8 cellular contexts compared by ENCODE assay signal in the genomic region with DNA sequence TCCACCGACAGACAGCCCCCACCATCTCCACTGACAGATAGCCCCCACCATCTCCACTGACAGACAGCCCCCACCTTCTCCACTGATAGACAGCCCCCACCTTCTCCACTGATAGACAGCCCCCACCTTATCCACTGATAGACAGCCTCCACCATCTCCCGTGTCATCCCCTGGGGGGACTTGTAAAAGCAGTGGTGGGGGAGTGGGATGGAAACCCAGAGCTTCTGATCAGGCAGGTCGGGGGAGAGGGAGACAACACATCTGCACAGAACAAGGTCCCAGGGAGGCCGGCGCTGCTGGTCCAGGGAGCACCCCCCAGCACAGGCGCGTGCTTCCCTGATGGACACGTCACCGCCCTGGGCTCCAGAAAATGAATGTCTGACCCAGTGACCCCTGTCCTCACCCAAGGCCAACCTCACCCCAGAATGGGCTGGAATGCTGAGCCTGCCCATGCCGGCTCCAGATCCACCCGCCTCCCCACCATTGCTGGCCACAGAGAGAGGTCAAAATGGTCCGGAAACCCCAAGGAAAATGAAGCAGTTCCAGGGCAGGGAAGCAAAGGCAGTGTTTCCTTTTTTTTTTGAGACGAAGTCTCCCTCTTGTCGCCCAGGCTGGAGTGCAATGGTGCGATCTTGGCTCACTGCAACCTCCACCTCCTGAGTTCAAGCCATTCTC.
DNase-seq lines count a peak whose midpoint lies in the region; ATAC-seq and TF ChIP-seq lines count a peak whose summit lies in the region.
"Not testable (repeated sequence)": the region's sequence is repeated elsewhere in the genome, so short reads cannot be mapped to it uniquely, and the experiment has no call there.

No MANE protein-coding gene starts in this region.

- TF ChIP-seq EP300 in gastroesophageal sphincter (IDR thresholded peaks at IDR 0.05): not testable (repeated sequence)

- H3K27ac Mint-ChIP-seq in Caco-2 (ENCODE audit: unreplicated experiment): peak overlapping the region; percentile 53
- peak overlapping the region; percentile 99 for H3K27ac Mint-ChIP-seq in activated CD8-positive, alpha-beta memory T cell treated with anti-CD3 and anti-CD28 coated beads, Interleukin-2, amount 10 ng/mL, durations not matched to agents 7 days and 5 days

- H2BK5ac ChIP-seq in mesenchymal stem cell (ENCODE audit: low read depth, low read length, poor library complexity, severe bottlenecking): peak overlapping the region; percentile 51

- peak overlapping the region; percentile 68 for H3K4me2 ChIP-seq in OCI-LY3 (ENCODE audit: low read length)
- not testable (repeated sequence) for H3K4me2 ChIP-seq in mesenchymal stem cell (ENCODE audit: low read length, poor library complexity, severe bottlenecking)

- H2BK12ac ChIP-seq in mesenchymal stem cell (ENCODE audit: low read length in 2 of 2): peak overlapping the region in 1 of 2 experiments; percentile 10

- not testable (repeated sequence) for H3K18ac ChIP-seq in mesenchymal stem cell (ENCODE audit: low read depth in 1 of 2, low read length in 2 of 2)

- not testable (repeated sequence) for ATAC-seq in activated CD8-positive, alpha-beta memory T cell treated with anti-CD3 and anti-CD28 coated beads, Interleukin-2, amount 10 ng/mL, durations not matched to agents 7 days and 5 days
- peak; percentile 3 for ATAC-seq in gastroesophageal sphincter
- ATAC-seq in psoas muscle: peak; percentile 13 to 36 (median 26)

- TF ChIP-seq POLR2A in gastroesophageal sphincter (IDR thresholded peaks at IDR 0.05): not testable (repeated sequence)

- BruUV-seq in Caco-2 (replicated peaks; lab: Mats Ljungman, UMichigan): not testable (repeated sequence)

- not testable (repeated sequence) for H3K4me3 Mint-ChIP-seq in Caco-2 (ENCODE audit: unreplicated experiment)
- H3K4me3 Mint-ChIP-seq in activated CD8-positive, alpha-beta memory T cell treated with anti-CD3 and anti-CD28 coated beads, Interleukin-2, amount 10 ng/mL, durations not matched to agents 7 days and 5 days: peak overlapping the region; percentile 80

- peaks cover 95% of the 10 kb centered on the region for H3K36me3 Mint-ChIP-seq in Caco-2 (ENCODE audit: insufficient read depth, unreplicated experiment)
- peaks cover 37% of the 10 kb centered on the region for H3K36me3 Mint-ChIP-seq in activated CD8-positive, alpha-beta memory T cell treated with anti-CD3 and anti-CD28 coated beads, Interleukin-2, amount 10 ng/mL, durations not matched to agents 7 days and 5 days

- peaks cover 24% of the 10 kb centered on the region for H3K4me1 ChIP-seq in Caco-2
- peaks cover 53% of the 10 kb centered on the region for H3K4me1 ChIP-seq in OCI-LY3 (ENCODE audit: low read length)
- peaks cover 9 to 52% of the 10 kb centered on the region in 2 donors for H3K4me1 ChIP-seq in ascending aorta
- peaks cover 14 to 93% (median 59%) of the 10 kb centered on the region in 3 donors for H3K4me1 ChIP-seq in gastroesophageal sphincter
- peaks cover 51% of the 10 kb centered on the region for H3K4me1 ChIP-seq in mesenchymal stem cell (ENCODE audit: control insufficient read depth, insufficient read depth, low read depth, low read length)
- peaks cover 43% of the 10 kb centered on the region for H3K4me1 ChIP-seq in psoas muscle
- peaks cover 4 to 61% (median 56%) of the 10 kb centered on the region in 5 donors for H3K4me1 ChIP-seq in subcutaneous abdominal adipose tissue (ENCODE audit: control insufficient read depth in 5 of 5, insufficient read depth in 5 of 5, low read length in 5 of 5)

- H3K9ac ChIP-seq in OCI-LY3 (ENCODE audit: low read length) (peak overlapping the region; percentile 49), subcutaneous abdominal adipose tissue (ENCODE audit: low read length in 5 of 5) (peak overlapping the region in 1 of 5 donors; percentile 21)
- not testable (repeated sequence) for H3K9ac ChIP-seq in mesenchymal stem cell (ENCODE audit: low read length)

- H2AFZ ChIP-seq in OCI-LY3 (ENCODE audit: low read depth, low read length); mesenchymal stem cell (ENCODE audit: low read depth, low read length): not testable (repeated sequence)

- H4K20me1 ChIP-seq in OCI-LY3 (ENCODE audit: insufficient read depth, low read length): peaks cover 86% of the 10 kb centered on the region

- CTCF ChIA-PET in Caco-2 (lab: Charles Lee): interaction anchor here (0.7 kb wide), 1 partner anchor 41 kb away, joined by 3 read pairs; no protein-coding TSS in a partner anchor
- CTCF ChIA-PET in activated CD8-positive, alpha-beta memory T cell treated with anti-CD3 and anti-CD28 coated beads, Interleukin-2, amount 10 ng/mL, durations not matched to agents 7 days and 5 days (lab: Charles Lee): interaction anchor here (0.5 kb wide), 1 partner anchor 349 kb away, joined by 3 read pairs; no protein-coding TSS in a partner anchor

- H3K27ac ChIP-seq in OCI-LY3 (ENCODE audit: low read length) (peak overlapping the region; percentile 77), ascending aorta (peak overlapping the region; percentile 44 to 85), gastroesophageal sphincter (peak overlapping the region in 3 of 4 donors; percentile 86 to 88 (median 88)), psoas muscle (peak overlapping the region; percentile 94), subcutaneous abdominal adipose tissue (ENCODE audit: low read depth, low read length) (peak overlapping the region; percentile 77)
- H3K27ac ChIP-seq in mesenchymal stem cell (ENCODE audit: low read length, poor library complexity, severe bottlenecking): not testable (repeated sequence)

- not testable (repeated sequence) for H3K4me3 ChIP-seq in Caco-2 (ENCODE audit: low read depth, low read length); ascending aorta; gastroesophageal sphincter; mesenchymal stem cell (ENCODE audit: insufficient read depth in 1 of 2, low read depth in 1 of 2, low read length in 2 of 2); subcutaneous abdominal adipose tissue (ENCODE audit: low read depth in 1 of 5, low read length in 5 of 5)
- peak overlapping the region; percentile 67 for H3K4me3 ChIP-seq in OCI-LY3 (ENCODE audit: low read length)
- H3K4me3 ChIP-seq in psoas muscle: peak overlapping the region; percentile 62

- peaks cover 98% of the 10 kb centered on the region for H3K79me2 ChIP-seq in OCI-LY3 (ENCODE audit: low read length)

- H3K36me3 ChIP-seq in Caco-2 (ENCODE audit: control insufficient read depth, insufficient read depth, low read length); OCI-LY3 (replicated peaks; ENCODE audit: low read depth, low read length); ascending aorta; gastroesophageal sphincter; psoas muscle (ENCODE audit: insufficient read depth in 1 of 2, low read depth in 1 of 2); subcutaneous abdominal adipose tissue (ENCODE audit: control insufficient read depth in 5 of 5, insufficient read depth in 5 of 5, low read length in 5 of 5): not testable (repeated sequence)
- H3K36me3 ChIP-seq in mesenchymal stem cell (ENCODE audit: control insufficient read depth in 1 of 2, insufficient read depth in 2 of 2, low read depth in 1 of 2, low read length in 2 of 2): peaks cover 3 to 31% of the 10 kb centered on the region in 2 experiments

- H4K91ac ChIP-seq in mesenchymal stem cell (ENCODE audit: low read length): not testable (repeated sequence)

- POLR2A ChIA-PET in Caco-2 (lab: Charles Lee): not testable (repeated sequence)

- 55 to 64% methylated on average over 7 to 8 of the region's 15 CpGs for WGBS in gastroesophageal sphincter (ENCODE audit: low coverage in 1 of 2), 2 donors
- 90% methylated on average over 11 of the region's 15 CpGs for WGBS in mesenchymal stem cell
- 32 to 79% (median 42%) methylated on average over 15 of the region's 15 CpGs for WGBS in psoas muscle, 3 donors

- H3K14ac ChIP-seq in mesenchymal stem cell (ENCODE audit: low read length in 2 of 2): not testable (repeated sequence)

- H3K4ac ChIP-seq in mesenchymal stem cell (ENCODE audit: low read depth in 1 of 2, low read length in 2 of 2): not testable (repeated sequence)

- not testable (repeated sequence) for H3K27me3 ChIP-seq in Caco-2 (replicated peaks; ENCODE audit: control insufficient read depth, insufficient read depth, low read length); OCI-LY3 (ENCODE audit: low read depth, low read length); ascending aorta; gastroesophageal sphincter; mesenchymal stem cell (ENCODE audit: control insufficient read depth in 1 of 2, insufficient read depth in 1 of 2, low read length in 2 of 2); psoas muscle (ENCODE audit: insufficient read depth in 3 of 3, low read length in 2 of 3); subcutaneous abdominal adipose tissue (ENCODE audit: control insufficient read depth in 5 of 5, insufficient read depth in 4 of 5, low read length in 5 of 5)

- peak; percentile 3 to 26 for DNase-seq in Caco-2
- DNase-seq in activated CD8-positive, alpha-beta memory T cell treated with anti-CD3 and anti-CD28 coated beads, Interleukin-2, amount 10 ng/mL, durations not matched to agents 7 days and 5 days: peak; percentile 44
- peak in 1 of 2 donors; percentile 67 for DNase-seq in ascending aorta (ENCODE audit: low spot score in 2 of 2)
- DNase-seq in mesenchymal stem cell: not testable (repeated sequence)
- DNase-seq in psoas muscle: peak; percentile 48 to 74

- intact Hi-C loops in Caco-2 (cut with micrococcal nuclease; ENCODE audit: unreplicated experiment); psoas muscle (cut with DNase I): not testable (repeated sequence)
- intact Hi-C loops in ascending aorta (cut with DNase I): loop anchor here (10.0 kb wide), 3 partner anchors 47 to 867 kb away; a partner anchor contains a TSS

- not testable (repeated sequence) for H3K9me3 ChIP-seq in Caco-2; OCI-LY3 (ENCODE audit: insufficient read depth, low read length); ascending aorta; gastroesophageal sphincter; mesenchymal stem cell (ENCODE audit: control insufficient read depth, low read length); psoas muscle; subcutaneous abdominal adipose tissue (ENCODE audit: control insufficient read depth in 5 of 5, low read length in 5 of 5)

- H2AK5ac ChIP-seq in mesenchymal stem cell (ENCODE audit: low read length, severe bottlenecking): peak overlapping the region; percentile 70

- H3K23ac ChIP-seq in mesenchymal stem cell (ENCODE audit: low read length in 2 of 2): not testable (repeated sequence)

- TF ChIP-seq CTCF in Caco-2 (IDR thresholded peaks at IDR 0.05; ENCODE audit: insufficient read depth in 1 of 2, low read depth in 1 of 2, low read length in 1 of 2, severe bottlenecking in 1 of 2, unreplicated experiment in 1 of 2); OCI-LY3 (IDR thresholded peaks at IDR 0.05; ENCODE audit: low read depth, low read length); ascending aorta (IDR thresholded peaks at IDR 0.05); gastroesophageal sphincter (IDR thresholded peaks at IDR 0.05); psoas muscle (IDR thresholded peaks at IDR 0.05): not testable (repeated sequence)

- not testable (repeated sequence) for H3K27me3 Mint-ChIP-seq in Caco-2 (ENCODE audit: insufficient read depth, unreplicated experiment); activated CD8-positive, alpha-beta memory T cell treated with anti-CD3 and anti-CD28 coated beads, Interleukin-2, amount 10 ng/mL, durations not matched to agents 7 days and 5 days

- H3K4me1 Mint-ChIP-seq in Caco-2 (ENCODE audit: low read depth, unreplicated experiment): peaks cover 22% of the 10 kb centered on the region
- H3K4me1 Mint-ChIP-seq in activated CD8-positive, alpha-beta memory T cell treated with anti-CD3 and anti-CD28 coated beads, Interleukin-2, amount 10 ng/mL, durations not matched to agents 7 days and 5 days: peaks cover 78% of the 10 kb centered on the region

- H2BK15ac ChIP-seq in mesenchymal stem cell (ENCODE audit: low read depth, poor library complexity, severe bottlenecking): not testable (repeated sequence)

- not testable (repeated sequence) for H2BK120ac ChIP-seq in mesenchymal stem cell (ENCODE audit: low read depth, low read length)

- not testable (repeated sequence) for H3K79me1 ChIP-seq in mesenchymal stem cell (replicated peaks; ENCODE audit: low read length, poor library complexity, severe bottlenecking)

- H3K9me3 Mint-ChIP-seq in Caco-2 (ENCODE audit: unreplicated experiment); activated CD8-positive, alpha-beta memory T cell treated with anti-CD3 and anti-CD28 coated beads, Interleukin-2, amount 10 ng/mL, durations not matched to agents 7 days and 5 days (ENCODE audit: low read depth): not testable (repeated sequence)

- not testable (repeated sequence) for H4K8ac ChIP-seq in mesenchymal stem cell (ENCODE audit: low read length)
